In the genomic region with DNA sequence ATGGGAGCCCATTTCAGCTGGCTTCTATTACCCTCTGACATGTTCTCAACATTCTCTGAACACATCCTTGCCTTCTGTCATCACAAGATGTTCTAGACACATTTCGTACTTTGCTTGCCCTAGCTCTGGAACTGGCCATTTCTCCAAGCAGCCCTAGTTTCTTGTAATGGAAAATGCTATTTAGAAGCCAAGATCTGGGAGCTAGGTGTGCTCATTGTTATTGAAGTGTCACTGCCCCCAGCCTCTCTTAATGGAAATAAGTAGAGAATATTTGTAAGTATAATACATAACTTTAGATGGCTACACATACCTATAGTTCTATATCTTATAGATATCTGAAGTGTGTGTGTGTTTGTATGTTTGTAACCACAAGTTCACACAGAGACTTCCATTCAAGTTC, we compare ENCODE assay signal across 30 cellular contexts. TPM values are rescaled to one million over a fixed set of nuclear protein-coding genes. Genes with fewer than 3 reads are reported as not detected.
"Had no signal": no experiment of that assay in that cellular context is flagged by ENCODE, and none has a peak within 500 bp of the region (broad histone marks: within the 10 kb centered on the region; RNA-seq: fewer than 3 reads in every experiment).

No MANE protein-coding gene starts in this region.

- H3K4me2 ChIP-seq: smooth muscle cell had no signal

- H2AFZ ChIP-seq: parathyroid adenoma had no signal

- DNase-seq: activated CD4-positive, alpha-beta T cell treated with anti-CD3 and anti-CD28 coated beads for 1 hour; activated CD8-positive, alpha-beta memory T cell treated with anti-CD3 and anti-CD28 coated beads for 24 hours; activated CD8-positive, alpha-beta memory T cell treated with anti-CD3 and anti-CD28 coated beads, Interleukin-2, amount 50 U/mL, for 48 hours; activated gamma-delta T cell; activated naive CD4-positive, alpha-beta T cell treated with anti-CD3 and anti-CD28 coated beads, Interleukin-2, amount 50 U/mL, for 16 hours; adrenal gland; body of pancreas; cortex of kidney; foreskin fibroblast; head of caudate nucleus; hippocampal formation; left cardiac atrium; mammary epithelial cell; nucleus accumbens; psoas muscle; stimulated activated CD4-positive, alpha-beta T cell treated with anti-CD3 and anti-CD28 coated beads, Interleukin-1b, Interleukin-23, amount 100 ng/mL, for 48 hours; stimulated activated CD4-positive, alpha-beta T cell treated with anti-CD3 and anti-CD28 coated beads, Interleukin-4, amount 100 ng/mL, for 4 hours; stimulated activated CD8-positive, alpha-beta memory T cell treated with anti-CD3 and anti-CD28 coated beads, Interleukin-4, amount 100 ng/mL, for 48 hours; stimulated activated naive CD8-positive, alpha-beta T cell treated with anti-CD3 and anti-CD28 coated beads, Interleukin-15, amount 100 ng/mL, for 72 hours; substantia nigra; SW 1271; T-helper 2 cell; uterus had no signal

- ATAC-seq: body of pancreas; left cardiac atrium; stimulated activated memory B cell treated with anti-CD40 and anti-IgM and Interleukin-4, amounts not matched to agents 10 μg/mL and 1 μg/mL and 100 μg/mL, for 72 hours; stimulated activated naive CD8-positive, alpha-beta T cell treated with anti-CD3 and anti-CD28 coated beads, Interleukin-15, amount 100 ng/mL, for 72 hours; WTC11 had no signal

- H3K27ac ChIP-seq: adrenal gland, body of pancreas, parathyroid adenoma, uterus had no signal

- H3K9me3 ChIP-seq: adrenal gland, body of pancreas, psoas muscle, uterus had no signal

- H3K36me3 ChIP-seq: uterus had no signal

- H3K27me3 ChIP-seq: adrenal gland, body of pancreas, uterus had no signal

- FAIRE-seq: keratinocyte had no signal

- H3K27me3 Mint-ChIP-seq: stimulated activated memory B cell treated with anti-CD40 and anti-IgM and Interleukin-4, amounts not matched to agents 10 μg/mL and 1 μg/mL and 100 μg/mL, for 72 hours; stimulated activated naive CD8-positive, alpha-beta T cell treated with anti-CD3 and anti-CD28 coated beads, Interleukin-15, amount 100 ng/mL, for 72 hours; type B pancreatic cell had no signal

- H3K27ac Mint-ChIP-seq: stimulated activated memory B cell treated with anti-CD40 and anti-IgM and Interleukin-4, amounts not matched to agents 10 μg/mL and 1 μg/mL and 100 μg/mL, for 72 hours; type B pancreatic cell; WTC11 had no signal

- H3K4me3 ChIP-seq: adrenal gland, body of pancreas, psoas muscle, smooth muscle cell, uterus had no signal

- H3K9me3 Mint-ChIP-seq: stimulated activated memory B cell treated with anti-CD40 and anti-IgM and Interleukin-4, amounts not matched to agents 10 μg/mL and 1 μg/mL and 100 μg/mL, for 72 hours had no signal

- H3K4me3 Mint-ChIP-seq: neural crest cell; stimulated activated memory B cell treated with anti-CD40 and anti-IgM and Interleukin-4, amounts not matched to agents 10 μg/mL and 1 μg/mL and 100 μg/mL, for 72 hours; stimulated activated naive CD8-positive, alpha-beta T cell treated with anti-CD3 and anti-CD28 coated beads, Interleukin-15, amount 100 ng/mL, for 72 hours; type B pancreatic cell; WTC11 had no signal

- H3K9ac ChIP-seq: parathyroid adenoma had no signal

RNA-seq across cellular contexts. Expression of gene S100P, which starts 9.1 kb away (rescaled TPM):
- total RNA-seq: neural crest cell, WTC11 had no signal
